Comparison of ENCODE assay signal across 8 cellular contexts in genomic region chr9:133726401-133727276, GRCh38. TPM values are rescaled to one million over a fixed set of nuclear protein-coding genes. Genes with fewer than 3 reads are reported as not detected.
DNase-seq lines count a peak whose midpoint lies in the region; ATAC-seq and TF ChIP-seq lines count a peak whose summit lies in the region.

No MANE protein-coding gene starts in this region.

- no peak overlapping the region for H3K4me3 ChIP-seq in effector memory CD4-positive, alpha-beta T cell (ENCODE audit: insufficient read depth, low read depth, low read length, poor library complexity, severe bottlenecking)
- no peak overlapping the region for H3K4me3 ChIP-seq in testis

- no peaks in the 10 kb centered on the region for H3K9me3 ChIP-seq in effector memory CD4-positive, alpha-beta T cell (ENCODE audit: control insufficient read depth, low read length)
- H3K9me3 ChIP-seq in testis = no peaks in the 10 kb centered on the region

- intact Hi-C loops in testis (cut with DNase I; ENCODE audit: low total_unique reads) = no loop called here

- no peak overlapping the region for H3K27ac ChIP-seq in effector memory CD4-positive, alpha-beta T cell (ENCODE audit: insufficient read depth, low read length, poor library complexity, severe bottlenecking)
- H3K27ac ChIP-seq in testis = no peak overlapping the region

- H3K4me1 ChIP-seq in effector memory CD4-positive, alpha-beta T cell (ENCODE audit: control insufficient read depth, insufficient read depth, low read length, poor library complexity, severe bottlenecking) = peaks cover 9% of the 10 kb centered on the region
- no peaks in the 10 kb centered on the region for H3K4me1 ChIP-seq in testis

- peak in 2 of 3 experiments; percentile 52 to 57 for TF ChIP-seq CTCF in testis (IDR thresholded peaks at IDR 0.05)

- H3K36me3 ChIP-seq in effector memory CD4-positive, alpha-beta T cell (ENCODE audit: control insufficient read depth, insufficient read depth, low read length) = no peaks in the 10 kb centered on the region
- H3K36me3 ChIP-seq in testis (ENCODE audit: low read depth, missing control alignments) = no peaks in the 10 kb centered on the region

- DNase-seq in SIG-M5 treated with dmso at 0.1 percent for 504 hours (lab: John Stamatoyannopoulos, UW; ENCODE audit: unreplicated experiment) (peak; percentile 1), SIG-M5 (lab: John Stamatoyannopoulos, UW) (no peak), NCI-H345 (lab: John Stamatoyannopoulos, UW) (peak; percentile 67), myocyte (ENCODE audit: low read depth) (peak; percentile 64), testis (peak; percentile 68)
- peak; percentile 63 to 67 for DNase-seq in activated CD4-positive, alpha-beta T cell treated with anti-CD3 and anti-CD28 coated beads, Interleukin-2, amount 50 U/mL, for 4 hours
- DNase-seq in effector memory CD4-positive, alpha-beta T cell = peak; percentile 27 to 37 (median 29)

- 75 to 84% methylated on average over 13 to 14 of the region's 14 CpGs for WGBS in testis, 2 donors

- no peak for ATAC-seq in HG03432 (IDR thresholded peaks at IDR 0.05; ENCODE audit: unreplicated experiment)

- TF ChIP-seq POLR2A in testis (IDR thresholded peaks at IDR 0.05) = no peak

- no peaks in the 10 kb centered on the region for H3K27me3 ChIP-seq in effector memory CD4-positive, alpha-beta T cell (replicated peaks; ENCODE audit: control insufficient read depth, insufficient read depth, low read length, poor library complexity, severe bottlenecking)
- no peaks in the 10 kb centered on the region for H3K27me3 ChIP-seq in testis

RNA-seq across cellular contexts. Expression of gene SARDH, which starts 11.5 kb away (rescaled TPM):
- total RNA-seq in myocyte (55.6 and 70.3 TPM in 2 replicates), testis (1 to 10 TPM; 5.1 to 7.2 TPM)
- 27.4 TPM for polyA plus RNA-seq in myocyte (2012)
- polyA plus RNA-seq in testis (ENCODE audit: insufficient read depth, low read depth, low replicate concordance) = 2.6 TPM
